1 cellular context compared by ENCODE assay signal in the genomic region with DNA sequence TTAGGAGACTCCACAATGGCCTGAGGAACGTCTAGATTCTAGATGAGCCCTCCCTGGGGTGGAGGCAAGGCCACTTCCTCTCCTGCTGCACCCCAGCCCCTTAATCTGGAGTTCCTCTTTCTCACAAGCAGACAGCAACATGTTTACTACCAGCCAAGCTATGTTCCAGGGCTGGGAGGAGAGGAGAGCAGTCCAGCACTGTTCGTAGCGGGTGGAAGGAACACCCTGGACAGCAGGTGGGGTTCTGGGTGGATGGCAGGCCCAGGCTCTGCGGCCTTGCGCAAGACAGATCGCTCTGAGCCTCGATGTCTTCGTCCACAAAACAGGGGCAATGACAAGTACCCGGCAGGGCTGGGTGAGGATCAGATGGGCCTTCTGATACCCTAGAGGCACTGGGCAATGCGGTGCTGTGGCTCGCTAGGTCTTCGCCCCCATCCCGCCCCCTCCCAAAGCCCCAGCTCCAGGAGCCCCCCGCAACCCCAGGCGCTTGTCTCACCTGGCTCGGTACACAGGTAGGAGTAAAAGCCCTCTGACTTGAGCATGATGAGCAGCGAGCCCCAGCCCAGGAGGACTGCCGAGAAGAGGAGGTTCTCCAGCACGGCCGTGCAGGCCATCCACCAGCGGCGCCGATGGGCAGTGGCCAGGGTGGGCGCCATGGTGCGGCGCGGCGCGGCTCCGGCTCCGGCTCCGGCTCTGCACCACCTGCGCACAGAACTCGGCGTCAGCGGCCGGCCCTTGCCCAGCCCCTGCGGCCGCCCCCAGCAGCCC.
TF ChIP-seq lines count a peak whose summit lies in the region.

No MANE protein-coding gene starts in this region.

TF ChIP-seq in IMR-90, 13 proteins besides CTCF, POLR2A, EP300 and RAD21:
- no peak for TF ChIP-seq SMC3 (IDR thresholded peaks at IDR 0.05; ENCODE audit: low read depth, low read length)
- TF ChIP-seq CHD1 (IDR thresholded peaks at IDR 0.05; ENCODE audit: low read depth, low read length), result no peak
- peak; percentile 72 for TF ChIP-seq CEBPB (IDR thresholded peaks at IDR 0.05; ENCODE audit: low read depth, low read length)
- TF ChIP-seq MAFK (IDR thresholded peaks at IDR 0.05; ENCODE audit: low read depth, low read length), result no peak
